In the genomic region with DNA sequence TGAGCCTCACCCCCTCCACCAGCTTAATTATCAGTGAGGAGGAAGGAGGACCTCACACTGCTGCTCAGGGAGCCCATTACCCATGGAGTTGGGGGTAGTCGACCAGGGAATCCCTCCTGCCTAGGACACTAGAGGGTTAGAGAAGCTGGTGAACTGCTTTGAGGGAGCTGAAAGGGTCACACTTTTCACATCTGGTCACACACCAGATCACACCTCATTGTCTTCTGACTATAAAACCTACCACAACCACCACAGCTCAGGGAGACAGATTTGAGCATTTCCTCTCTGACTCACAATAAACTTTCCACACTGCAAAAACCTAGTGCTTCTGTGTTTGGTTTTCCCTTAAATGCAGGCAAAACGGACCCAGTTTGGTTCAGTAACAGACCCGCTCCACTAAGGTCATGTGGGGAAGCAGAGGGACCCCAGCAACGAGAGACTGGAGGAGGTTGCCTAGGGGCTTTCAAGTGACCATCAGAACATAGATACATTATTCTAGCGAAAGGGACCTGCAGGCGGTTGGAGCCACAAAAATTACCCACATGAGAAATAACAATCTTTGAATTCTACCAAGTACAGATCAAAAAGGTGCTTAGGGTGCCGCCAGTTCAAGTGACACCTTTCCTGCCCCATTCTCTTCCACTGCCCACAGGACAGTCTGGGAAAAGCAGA, we compare ENCODE assay signal across 1 cellular context.
TF ChIP-seq lines count a peak whose summit lies in the region.

No MANE protein-coding gene starts in this region.

TF ChIP-seq in WTC11, 78 proteins besides CTCF, POLR2A, EP300 and RAD21 (continued from another document):
- TF ChIP-seq, protein P1, sequence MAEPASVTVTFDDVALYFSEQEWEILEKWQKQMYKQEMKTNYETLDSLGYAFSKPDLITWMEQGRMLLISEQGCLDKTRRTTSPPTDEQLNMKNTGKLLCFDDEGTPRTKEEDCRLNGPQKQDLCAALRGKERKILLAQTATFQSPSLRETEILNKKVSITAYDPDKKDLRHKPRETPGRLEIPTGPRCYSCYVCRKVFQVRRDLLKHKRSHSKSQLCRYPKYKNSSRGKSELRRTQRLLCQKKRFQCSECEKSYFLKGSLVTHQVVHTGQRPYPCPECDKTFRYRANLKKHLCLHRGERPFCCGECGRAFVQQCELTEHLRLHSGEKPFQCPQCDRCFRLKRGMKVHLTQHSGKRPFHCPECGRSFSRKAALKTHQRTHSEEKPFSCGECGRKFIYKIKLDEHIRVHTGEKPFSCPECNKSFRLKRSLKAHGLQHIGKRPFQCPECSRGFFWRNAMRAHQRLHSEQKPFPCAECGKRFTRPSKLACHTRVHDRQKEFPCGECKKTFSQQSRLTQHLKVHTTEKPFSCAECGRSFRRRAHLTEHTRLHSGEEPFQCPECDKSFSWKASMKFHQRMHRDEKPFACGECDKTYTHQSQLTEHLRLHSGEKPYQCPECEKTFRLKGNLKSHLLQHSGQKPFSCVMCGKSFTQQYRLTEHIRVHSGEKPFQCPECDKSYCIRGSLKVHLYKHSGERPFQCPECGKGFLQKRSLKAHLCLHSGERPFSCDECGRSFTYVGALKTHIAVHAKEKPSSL (CRISPR knock-in tag; conservative IDR thresholded peaks at IDR 0.05) = no peak
